In the genomic region with DNA sequence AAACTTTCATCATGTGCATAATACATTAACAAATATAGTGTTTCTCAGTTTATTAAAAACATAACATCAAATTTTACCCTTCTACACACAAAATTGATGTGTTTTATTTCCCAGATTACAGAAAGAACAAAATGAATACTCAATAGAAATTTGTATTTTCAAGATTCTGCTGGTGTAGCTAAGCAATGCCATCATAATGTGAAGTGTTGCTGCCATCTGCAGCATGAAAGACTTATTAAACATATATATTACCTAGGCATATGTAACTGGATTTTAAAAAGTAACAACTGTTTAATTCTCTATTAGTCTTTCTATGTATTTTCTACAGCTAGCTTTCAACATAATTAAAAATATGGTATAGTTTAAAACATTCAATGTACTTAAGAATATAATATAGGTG, we compare ENCODE assay signal across 9 cellular contexts. TPM values are rescaled to one million over a fixed set of nuclear protein-coding genes. Genes with fewer than 3 reads are reported as not detected.
A peak's percentile ranks its signal among the peaks of the same experiment; 100 is the strongest.
DNase-seq lines count a peak whose midpoint lies in the region; ATAC-seq, FAIRE-seq and TF ChIP-seq lines count a peak whose summit lies in the region.
"Had no signal": no experiment of that assay in that cellular context is flagged by ENCODE, and none has a peak within 500 bp of the region (broad histone marks: within the 10 kb centered on the region; RNA-seq: fewer than 3 reads in every experiment).

No MANE protein-coding gene starts in this region.

- FAIRE-seq in H54 (lab: Jason Lieb, UNC), result no peak

- H3K36me3 Mint-ChIP-seq in activated CD4-positive, alpha-beta T cell treated with anti-CD3 and anti-CD28 coated beads, Interleukin-2, amount 10 ng/mL, durations not matched to agents 24 days and 14 days (ENCODE audit: low read depth), result no peaks in the 10 kb centered on the region

- ATAC-seq in GM21367 (IDR thresholded peaks at IDR 0.05; ENCODE audit: unreplicated experiment), result peak; percentile 63

- no peak for TF ChIP-seq POLR2A in H54 (IDR thresholded peaks at IDR 0.05; ENCODE audit: low read depth, low read length)

- no peak overlapping the region for H3K27ac Mint-ChIP-seq in activated CD4-positive, alpha-beta T cell treated with anti-CD3 and anti-CD28 coated beads, Interleukin-2, amount 10 ng/mL, durations not matched to agents 24 days and 14 days
- H3K27ac Mint-ChIP-seq: stimulated activated naive CD8-positive, alpha-beta T cell treated with anti-CD3 and anti-CD28 coated beads, Interleukin-15, Interleukin-2, amounts not matched to agents 100 ng/mL and 50 ng/mL, for 24 hours had no signal

- intact Hi-C loops in activated CD4-positive, alpha-beta T cell treated with anti-CD3 and anti-CD28 coated beads, Interleukin-2, amount 10 ng/mL, durations not matched to agents 24 days and 14 days (cut with micrococcal nuclease), result loop anchor here (1.0 to 5.0 kb wide), 4 partner anchors 27 to 510 kb away; no protein-coding TSS in a partner anchor

- H3K4me1 Mint-ChIP-seq in activated CD4-positive, alpha-beta T cell treated with anti-CD3 and anti-CD28 coated beads, Interleukin-2, amount 10 ng/mL, durations not matched to agents 24 days and 14 days, result no peaks in the 10 kb centered on the region

- H3K9me3 Mint-ChIP-seq in activated CD4-positive, alpha-beta T cell treated with anti-CD3 and anti-CD28 coated beads, Interleukin-2, amount 10 ng/mL, durations not matched to agents 24 days and 14 days, result no peaks in the 10 kb centered on the region
- H3K9me3 Mint-ChIP-seq: stimulated activated naive CD8-positive, alpha-beta T cell treated with anti-CD3 and anti-CD28 coated beads, Interleukin-15, Interleukin-2, amounts not matched to agents 100 ng/mL and 50 ng/mL, for 24 hours had no signal

- peaks cover 15% of the 10 kb centered on the region for H3K27me3 Mint-ChIP-seq in activated CD4-positive, alpha-beta T cell treated with anti-CD3 and anti-CD28 coated beads, Interleukin-2, amount 10 ng/mL, durations not matched to agents 24 days and 14 days
- H3K27me3 Mint-ChIP-seq: stimulated activated naive CD8-positive, alpha-beta T cell treated with anti-CD3 and anti-CD28 coated beads, Interleukin-15, Interleukin-2, amounts not matched to agents 100 ng/mL and 50 ng/mL, for 24 hours had no signal

- peak; percentile 29 to 35 for DNase-seq in SHP77 (lab: John Stamatoyannopoulos, UW)
- no peak for DNase-seq in SHP77 treated with DMSO at 0.1 percent for 48 hours (lab: John Stamatoyannopoulos, UW)
- peak; percentile 61 for DNase-seq in M059J (ENCODE audit: low read depth)
- DNase-seq in activated CD4-positive, alpha-beta T cell treated with anti-CD3 and anti-CD28 coated beads, Interleukin-2, amount 10 ng/mL, durations not matched to agents 24 days and 14 days, result peak; percentile 77
- DNase-seq in globus pallidus (ENCODE audit: low spot score), result peak; percentile 14
- peak; percentile 6 for DNase-seq in stimulated activated CD4-positive, alpha-beta T cell treated with anti-CD3 and anti-CD28 coated beads, Interleukin-1b, Interleukin-23, amount 100 ng/mL, for 48 hours
- DNase-seq in H54 (ENCODE audit: insufficient read length, low spot score), result no peak

- no peak overlapping the region for H3K4me3 Mint-ChIP-seq in activated CD4-positive, alpha-beta T cell treated with anti-CD3 and anti-CD28 coated beads, Interleukin-2, amount 10 ng/mL, durations not matched to agents 24 days and 14 days
- H3K4me3 Mint-ChIP-seq: stimulated activated naive CD8-positive, alpha-beta T cell treated with anti-CD3 and anti-CD28 coated beads, Interleukin-15, Interleukin-2, amounts not matched to agents 100 ng/mL and 50 ng/mL, for 24 hours had no signal

RNA-seq across cellular contexts. Expression of a gene that starts 27.5 kb away (rescaled TPM):
- not detected in 2 replicates for total RNA-seq in M059J (2014; rRNA removed; shearing (Covaris generic))
- not detected in 2 replicates for total RNA-seq in activated CD4-positive, alpha-beta T cell treated with anti-CD3 and anti-CD28 coated beads, Interleukin-2, amount 10 ng/mL, durations not matched to agents 24 days and 14 days

RNA-seq across cellular contexts. Expression of a gene that starts 33.3 kb away (rescaled TPM):
- total RNA-seq in M059J (2014; rRNA removed; shearing (Covaris generic)), result 665 and 782 TPM in 2 replicates
- 84.2 and 86.0 TPM in 2 replicates for total RNA-seq in activated CD4-positive, alpha-beta T cell treated with anti-CD3 and anti-CD28 coated beads, Interleukin-2, amount 10 ng/mL, durations not matched to agents 24 days and 14 days

Comparison
In these comparisons a context has a peak if more than half of its experiments do, and no peak if none do; other contexts are left out.
1. DNase-seq: peak in SHP77 (2 of 2), M059J (single experiment), activated CD4-positive, alpha-beta T cell treated with anti-CD3 and anti-CD28 coated beads, Interleukin-2, amount 10 ng/mL, durations not matched to agents 24 days and 14 days (single experiment), globus pallidus (single experiment) and stimulated activated CD4-positive, alpha-beta T cell treated with anti-CD3 and anti-CD28 coated beads, Interleukin-1b, Interleukin-23, amount 100 ng/mL, for 48 hours (single experiment); none in SHP77 treated with DMSO at 0.1 percent for 48 hours (single experiment) and H54 (single experiment).